In genomic region chr7:102944241-102944640, GRCh38 we compare ENCODE assay signal across 1 cellular context.
TF ChIP-seq lines count a peak whose summit lies in the region.

No MANE protein-coding gene starts in this region.

TF ChIP-seq in K562, 482 proteins besides CTCF, POLR2A, EP300 and RAD21:
- TF ChIP-seq, protein P1, sequence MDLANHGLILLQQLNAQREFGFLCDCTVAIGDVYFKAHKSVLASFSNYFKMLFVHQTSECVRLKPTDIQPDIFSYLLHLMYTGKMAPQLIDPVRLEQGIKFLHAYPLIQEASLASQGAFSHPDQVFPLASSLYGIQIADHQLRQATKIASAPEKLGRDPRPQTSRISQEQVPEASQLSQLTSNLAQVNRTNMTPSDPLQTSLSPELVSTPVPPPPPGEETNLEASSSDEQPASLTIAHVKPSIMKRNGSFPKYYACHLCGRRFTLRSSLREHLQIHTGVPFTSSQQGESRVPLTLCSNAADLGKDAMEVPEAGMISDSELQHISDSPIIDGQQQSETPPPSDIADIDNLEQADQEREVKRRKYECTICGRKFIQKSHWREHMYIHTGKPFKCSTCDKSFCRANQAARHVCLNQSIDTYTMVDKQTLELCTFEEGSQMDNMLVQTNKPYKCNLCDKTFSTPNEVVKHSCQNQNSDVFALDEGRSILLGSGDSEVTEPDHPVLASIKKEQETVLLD (IDR thresholded peaks at IDR 0.05) = no peak
- no peak for TF ChIP-seq MAFK (IDR thresholded peaks at IDR 0.05; ENCODE audit: low read length)
- 0 out of 4 replicates have a peak, but pooled peaks of 1 of the 2 experiments have one; percentile 21 for TF ChIP-seq ETV6 (IDR thresholded peaks at IDR 0.05; ENCODE audit: borderline replicate concordance in 1 of 2, low read depth in 2 of 2, low read length in 1 of 2)
- no peak for TF ChIP-seq ETV6 (CRISPR knock-in tag; IDR thresholded peaks at IDR 0.05; ENCODE audit: borderline replicate concordance)
- no peak for TF ChIP-seq ZC3H11A (IDR thresholded peaks at IDR 0.05; ENCODE audit: low read depth, low read length)
TF ChIP-seq in K562: peak in this region for 1.
